In the genomic region with DNA sequence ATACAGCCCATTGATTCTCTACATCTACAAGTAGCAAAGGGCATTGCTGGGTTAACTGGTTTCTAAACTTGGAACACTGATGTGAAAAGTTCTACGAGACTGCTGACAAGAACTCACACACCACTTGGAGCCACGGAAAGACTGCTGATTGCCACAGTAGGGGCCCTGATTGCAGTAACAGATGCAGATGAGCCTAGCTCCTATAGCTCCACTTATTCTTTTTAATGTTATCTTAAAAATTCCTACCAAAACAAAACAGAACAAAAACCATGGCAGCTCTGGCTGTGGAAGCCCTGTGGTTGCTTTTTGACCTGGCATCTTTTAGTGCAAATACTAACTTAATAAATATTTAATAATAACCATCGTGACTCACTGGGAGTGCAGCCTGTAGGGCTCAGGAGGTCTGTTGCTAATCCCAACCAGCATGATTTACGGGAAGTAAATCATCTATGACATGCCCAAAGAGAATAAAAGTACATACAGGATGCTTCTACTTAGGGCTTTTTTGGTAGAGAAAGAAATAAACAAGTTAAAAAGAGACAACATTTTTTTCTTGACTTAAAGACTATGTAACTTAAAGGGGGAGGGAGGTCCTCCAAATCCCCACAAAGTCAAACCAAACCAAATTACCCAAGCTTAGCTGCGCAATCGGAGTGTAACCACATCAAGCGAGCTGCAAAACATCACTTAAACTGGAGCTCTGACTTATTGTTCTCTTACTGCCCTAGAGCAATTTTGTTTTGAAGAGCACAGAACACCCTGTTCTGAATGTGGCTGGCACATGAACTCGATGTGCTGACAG, we compare ENCODE assay signal across 1 cellular context.
A peak's percentile ranks its signal among the peaks of the same experiment; 100 is the strongest.
TF ChIP-seq lines count a peak whose summit lies in the region.

No MANE protein-coding gene starts in this region.

TF ChIP-seq in A549, 52 proteins besides CTCF, POLR2A, EP300 and RAD21 (continued from another document):
- TF ChIP-seq CBX8 (IDR thresholded peaks at IDR 0.05) (no peak), EHF (CRISPR knock-in tag; IDR thresholded peaks at IDR 0.05) (no peak), JUN (IDR thresholded peaks at IDR 0.05) (0 out of 5 replicates have a peak, but pooled peaks have one; percentile 19 to 25), PHF8 (IDR thresholded peaks at IDR 0.05; ENCODE audit: borderline replicate concordance, low read depth) (no peak), ZSCAN20 (CRISPR knock-in tag; IDR thresholded peaks at IDR 0.05) (no peak), CEBPB (IDR thresholded peaks at IDR 0.05) (0 out of 4 replicates have a peak, but pooled peaks of 1 of the 2 experiments have one; percentile 40), FOSB (CRISPR knock-in tag; IDR thresholded peaks at IDR 0.05) (no peak), EHMT2 (IDR thresholded peaks at IDR 0.05; ENCODE audit: low read depth) (no peak), RCOR1 (IDR thresholded peaks at IDR 0.05; ENCODE audit: low read depth, low read length) (no peak), RFX5 (IDR thresholded peaks at IDR 0.05) (no peak), HDAC2 (IDR thresholded peaks at IDR 0.05) (no peak), ZFP36 (IDR thresholded peaks at IDR 0.05; ENCODE audit: borderline replicate concordance, partially characterized antibody) (no peak), NFE2L2 (conservative IDR thresholded peaks at IDR 0.05; ENCODE audit: low read length) (no peak), SREBF2 (IDR thresholded peaks at IDR 0.05) (no peak), ESRRA (IDR thresholded peaks at IDR 0.05; ENCODE audit: borderline replicate concordance, low read length) (no peak), RARB (CRISPR knock-in tag; IDR thresholded peaks at IDR 0.05) (no peak), MAZ (IDR thresholded peaks at IDR 0.05; ENCODE audit: borderline replicate concordance, low read depth, low read length) (no peak), KDM1A (IDR thresholded peaks at IDR 0.05; ENCODE audit: low read depth) (no peak), TFCP2L1 (CRISPR knock-in tag; IDR thresholded peaks at IDR 0.05) (no peak), SMC3 (IDR thresholded peaks at IDR 0.05) (no peak), RNF2 (IDR thresholded peaks at IDR 0.05; ENCODE audit: borderline replicate concordance, low read depth) (no peak), TP53 (CRISPR knock-in tag; IDR thresholded peaks at IDR 0.05) (no peak), POLR2AphosphoS2 (conservative IDR thresholded peaks at IDR 0.05; ENCODE audit: low read length) (no peak), ZNF302 (CRISPR knock-in tag; IDR thresholded peaks at IDR 0.05) (no peak)
- TF ChIP-seq, protein P1, sequence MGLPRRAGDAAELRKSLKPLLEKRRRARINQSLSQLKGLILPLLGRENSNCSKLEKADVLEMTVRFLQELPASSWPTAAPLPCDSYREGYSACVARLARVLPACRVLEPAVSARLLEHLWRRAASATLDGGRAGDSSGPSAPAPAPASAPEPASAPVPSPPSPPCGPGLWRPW (IDR thresholded peaks at IDR 0.05) = no peak
- TF ChIP-seq, protein P2, sequence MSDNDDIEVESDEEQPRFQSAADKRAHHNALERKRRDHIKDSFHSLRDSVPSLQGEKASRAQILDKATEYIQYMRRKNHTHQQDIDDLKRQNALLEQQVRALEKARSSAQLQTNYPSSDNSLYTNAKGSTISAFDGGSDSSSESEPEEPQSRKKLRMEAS (IDR thresholded peaks at IDR 0.05) = no peak
- TF ChIP-seq, protein P3, sequence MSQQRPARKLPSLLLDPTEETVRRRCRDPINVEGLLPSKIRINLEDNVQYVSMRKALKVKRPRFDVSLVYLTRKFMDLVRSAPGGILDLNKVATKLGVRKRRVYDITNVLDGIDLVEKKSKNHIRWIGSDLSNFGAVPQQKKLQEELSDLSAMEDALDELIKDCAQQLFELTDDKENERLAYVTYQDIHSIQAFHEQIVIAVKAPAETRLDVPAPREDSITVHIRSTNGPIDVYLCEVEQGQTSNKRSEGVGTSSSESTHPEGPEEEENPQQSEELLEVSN (IDR thresholded peaks at IDR 0.05; ENCODE audit: borderline replicate concordance, low read depth) = no peak
- TF ChIP-seq, protein P4, sequence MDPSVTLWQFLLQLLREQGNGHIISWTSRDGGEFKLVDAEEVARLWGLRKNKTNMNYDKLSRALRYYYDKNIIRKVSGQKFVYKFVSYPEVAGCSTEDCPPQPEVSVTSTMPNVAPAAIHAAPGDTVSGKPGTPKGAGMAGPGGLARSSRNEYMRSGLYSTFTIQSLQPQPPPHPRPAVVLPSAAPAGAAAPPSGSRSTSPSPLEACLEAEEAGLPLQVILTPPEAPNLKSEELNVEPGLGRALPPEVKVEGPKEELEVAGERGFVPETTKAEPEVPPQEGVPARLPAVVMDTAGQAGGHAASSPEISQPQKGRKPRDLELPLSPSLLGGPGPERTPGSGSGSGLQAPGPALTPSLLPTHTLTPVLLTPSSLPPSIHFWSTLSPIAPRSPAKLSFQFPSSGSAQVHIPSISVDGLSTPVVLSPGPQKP (IDR thresholded peaks at IDR 0.05; ENCODE audit: low read depth, low read length) = no peak
- TF ChIP-seq, protein P5, sequence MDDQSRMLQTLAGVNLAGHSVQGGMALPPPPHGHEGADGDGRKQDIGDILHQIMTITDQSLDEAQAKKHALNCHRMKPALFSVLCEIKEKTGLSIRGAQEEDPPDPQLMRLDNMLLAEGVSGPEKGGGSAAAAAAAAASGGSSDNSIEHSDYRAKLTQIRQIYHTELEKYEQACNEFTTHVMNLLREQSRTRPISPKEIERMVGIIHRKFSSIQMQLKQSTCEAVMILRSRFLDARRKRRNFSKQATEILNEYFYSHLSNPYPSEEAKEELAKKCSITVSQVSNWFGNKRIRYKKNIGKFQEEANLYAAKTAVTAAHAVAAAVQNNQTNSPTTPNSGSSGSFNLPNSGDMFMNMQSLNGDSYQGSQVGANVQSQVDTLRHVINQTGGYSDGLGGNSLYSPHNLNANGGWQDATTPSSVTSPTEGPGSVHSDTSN (IDR thresholded peaks at IDR 0.05) = no peak
- TF ChIP-seq, protein P6, sequence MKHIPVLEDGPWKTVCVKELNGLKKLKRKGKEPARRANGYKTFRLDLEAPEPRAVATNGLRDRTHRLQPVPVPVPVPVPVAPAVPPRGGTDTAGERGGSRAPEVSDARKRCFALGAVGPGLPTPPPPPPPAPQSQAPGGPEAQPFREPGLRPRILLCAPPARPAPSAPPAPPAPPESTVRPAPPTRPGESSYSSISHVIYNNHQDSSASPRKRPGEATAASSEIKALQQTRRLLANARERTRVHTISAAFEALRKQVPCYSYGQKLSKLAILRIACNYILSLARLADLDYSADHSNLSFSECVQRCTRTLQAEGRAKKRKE (CRISPR knock-in tag; IDR thresholded peaks at IDR 0.05; ENCODE audit: low read depth) = no peak
